ENCODE assay signal across 8 cellular contexts in the genomic region with DNA sequence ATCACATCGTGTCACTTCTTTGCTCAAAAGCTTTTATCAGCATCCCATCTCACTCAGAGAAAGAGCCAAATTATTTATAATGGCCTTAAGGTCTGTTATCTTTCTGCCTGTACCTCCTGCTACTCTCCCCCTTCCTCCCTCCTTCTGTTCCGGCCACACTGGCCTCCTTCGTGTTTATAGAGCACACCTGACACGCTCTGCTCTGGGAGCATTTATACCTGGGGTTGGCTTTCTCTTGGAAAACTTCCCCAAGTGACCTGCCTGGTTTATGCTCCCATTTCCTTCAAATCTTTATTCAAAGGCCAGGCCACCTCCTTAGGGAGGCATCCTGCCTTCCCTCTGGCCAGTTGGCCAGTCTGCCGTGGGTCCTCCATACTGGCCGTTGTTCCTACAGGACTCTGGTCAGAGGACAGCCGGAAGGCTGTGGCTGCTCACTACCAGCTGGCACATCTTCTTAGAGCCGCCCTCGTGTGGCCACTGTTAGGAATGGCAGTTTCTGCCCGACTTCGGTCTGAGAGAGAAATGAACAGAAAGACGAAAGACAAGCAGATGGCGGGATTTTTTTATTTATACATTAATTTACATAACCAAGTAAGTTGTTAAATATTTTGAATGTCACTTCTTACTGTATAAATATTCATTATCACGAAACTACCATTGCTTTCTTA.
DNase-seq lines count a peak whose midpoint lies in the region; ATAC-seq and TF ChIP-seq lines count a peak whose summit lies in the region.

No MANE protein-coding gene starts in this region.

- H3K9me2 ChIP-seq in Karpas-422 (replicated peaks; ENCODE audit: insufficient read depth, low read length) (no peaks in the 10 kb centered on the region), SU-DHL-6 (replicated peaks; ENCODE audit: insufficient read depth, low read length) (no peaks in the 10 kb centered on the region)

- ATAC-seq in GM21786 (IDR thresholded peaks at IDR 0.05; ENCODE audit: unreplicated experiment) (peak; percentile 93), left cardiac atrium (peak; percentile 71)
- ATAC-seq in activated naive CD8-positive, alpha-beta T cell treated with anti-CD3 and anti-CD28 coated beads, Interleukin-2, amount 10 ng/mL, durations not matched to agents 7 days and 5 days (ENCODE audit: low read depth): no peak

- H3K4me2 ChIP-seq in Karpas-422 (ENCODE audit: low read depth, low read length, poor library complexity, severe bottlenecking) (no peak overlapping the region), SU-DHL-6 (ENCODE audit: low read depth, low read length, poor library complexity, severe bottlenecking) (no peak overlapping the region)

- H3F3A ChIP-seq in SU-DHL-6 (ENCODE audit: insufficient read depth): no peaks in the 10 kb centered on the region

- H3K4me3 ChIP-seq in Karpas-422 (ENCODE audit: low read length) (no peak overlapping the region), SU-DHL-6 (ENCODE audit: insufficient read depth, low read length, poor library complexity, severe bottlenecking) (no peak overlapping the region)

- no peaks in the 10 kb centered on the region for H3K4me1 ChIP-seq in Karpas-422 (ENCODE audit: low read length)

- H3K36me3 Mint-ChIP-seq in activated naive CD8-positive, alpha-beta T cell treated with anti-CD3 and anti-CD28 coated beads, Interleukin-2, amount 10 ng/mL, durations not matched to agents 7 days and 5 days: no peaks in the 10 kb centered on the region

- H3K27ac ChIP-seq in Karpas-422 (ENCODE audit: low read length) (no peak overlapping the region), SU-DHL-6 (ENCODE audit: low read depth, low read length) (no peak overlapping the region)

- H3K79me2 ChIP-seq in Karpas-422 (ENCODE audit: low read length) (no peaks in the 10 kb centered on the region), SU-DHL-6 (ENCODE audit: insufficient read depth, low read length) (no peaks in the 10 kb centered on the region)

- DNase-seq in GDM1 (lab: John Stamatoyannopoulos, UW) (peak; percentile 20), Karpas-422 (peak; percentile 82), left cardiac atrium (peak; percentile 67), renal cortical epithelial cell (ENCODE audit: low read depth) (peak; percentile 52), NCI-H187 (lab: John Stamatoyannopoulos, UW) (no peak)
- peak; percentile 52 for DNase-seq in activated naive CD8-positive, alpha-beta T cell treated with anti-CD3 and anti-CD28 coated beads, Interleukin-2, amount 10 ng/mL, durations not matched to agents 7 days and 5 days

- H3K4me1 Mint-ChIP-seq in activated naive CD8-positive, alpha-beta T cell treated with anti-CD3 and anti-CD28 coated beads, Interleukin-2, amount 10 ng/mL, durations not matched to agents 7 days and 5 days: peaks cover 5% of the 10 kb centered on the region

- no peaks in the 10 kb centered on the region for H3K27me3 Mint-ChIP-seq in activated naive CD8-positive, alpha-beta T cell treated with anti-CD3 and anti-CD28 coated beads, Interleukin-2, amount 10 ng/mL, durations not matched to agents 7 days and 5 days

- H4K20me1 ChIP-seq in Karpas-422 (ENCODE audit: insufficient read depth, low read depth, low read length) (no peaks in the 10 kb centered on the region), SU-DHL-6 (ENCODE audit: low read depth, low read length) (no peaks in the 10 kb centered on the region)

- H3K27ac Mint-ChIP-seq in activated naive CD8-positive, alpha-beta T cell treated with anti-CD3 and anti-CD28 coated beads, Interleukin-2, amount 10 ng/mL, durations not matched to agents 7 days and 5 days: no peak overlapping the region

- H3K36me3 ChIP-seq in Karpas-422 (ENCODE audit: insufficient read depth, low read length) (no peaks in the 10 kb centered on the region), SU-DHL-6 (ENCODE audit: low read length) (no peaks in the 10 kb centered on the region)

- POLR2A ChIA-PET in activated naive CD8-positive, alpha-beta T cell treated with anti-CD3 and anti-CD28 coated beads, Interleukin-2, amount 10 ng/mL, durations not matched to agents 7 days and 5 days (lab: Charles Lee): no interaction called here

- H3K9me3 Mint-ChIP-seq in activated naive CD8-positive, alpha-beta T cell treated with anti-CD3 and anti-CD28 coated beads, Interleukin-2, amount 10 ng/mL, durations not matched to agents 7 days and 5 days: no peaks in the 10 kb centered on the region

- H3K27me3 ChIP-seq in Karpas-422 (ENCODE audit: low read length) (no peaks in the 10 kb centered on the region), SU-DHL-6 (ENCODE audit: low read length) (no peaks in the 10 kb centered on the region)

- H3K4me3 Mint-ChIP-seq in activated naive CD8-positive, alpha-beta T cell treated with anti-CD3 and anti-CD28 coated beads, Interleukin-2, amount 10 ng/mL, durations not matched to agents 7 days and 5 days: peak overlapping the region; percentile 54

- intact Hi-C loops in left cardiac atrium (cut with DNase I): loop anchor here in 1 of 2 donors (5.0 to 10.0 kb wide), 3 partner anchors 55 to 208 kb away; no protein-coding TSS in a partner anchor

- H2AFZ ChIP-seq in Karpas-422 (ENCODE audit: low read length) (no peak overlapping the region), SU-DHL-6 (ENCODE audit: low read depth, low read length, severe bottlenecking) (no peak overlapping the region)

- H3K9ac ChIP-seq in Karpas-422 (ENCODE audit: low read length) (no peak overlapping the region), SU-DHL-6 (ENCODE audit: low read length) (no peak overlapping the region)

- peak; percentile 49 for TF ChIP-seq CTCF in SU-DHL-6 (IDR thresholded peaks at IDR 0.05; ENCODE audit: insufficient read depth, low read length, poor library complexity, severe bottlenecking)

- H3K9me3 ChIP-seq in Karpas-422 (ENCODE audit: low read length): no peaks in the 10 kb centered on the region
- no peaks in the 10 kb centered on the region for H3K9me3 ChIP-seq in SU-DHL-6 (ENCODE audit: insufficient read depth, low read length)

Comparison
In these comparisons a context has a peak if more than half of its experiments do, and no peak if none do; other contexts are left out.
1. DNase-seq: peak in GDM1 (single experiment), Karpas-422 (single experiment), activated naive CD8-positive, alpha-beta T cell treated with anti-CD3 and anti-CD28 coated beads, Interleukin-2, amount 10 ng/mL, durations not matched to agents 7 days and 5 days (single experiment), left cardiac atrium (single experiment) and renal cortical epithelial cell (single experiment); none in NCI-H187 (0 of 2).